ENCODE assay signal across 30 cellular contexts in the genomic region with DNA sequence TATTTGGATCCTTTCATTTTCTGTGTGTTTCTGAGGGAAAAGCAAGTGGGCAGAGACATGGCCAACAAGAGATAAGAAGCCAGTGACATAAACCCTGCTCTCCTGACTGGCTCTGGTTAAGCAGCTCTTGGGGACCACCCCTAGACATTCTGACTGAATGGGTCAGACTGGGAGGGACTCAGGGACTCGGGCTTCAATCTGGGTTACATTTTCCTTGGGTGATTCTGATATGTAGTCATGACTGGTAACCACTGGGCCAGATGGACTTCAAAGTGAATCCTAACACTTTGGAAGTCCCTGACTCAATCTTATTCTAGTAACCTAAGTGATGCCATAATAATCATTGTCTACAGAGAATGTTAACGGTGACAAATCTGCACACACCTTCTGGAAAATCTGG.
"Had no signal": no experiment of that assay in that cellular context is flagged by ENCODE, and none has a peak within 500 bp of the region (broad histone marks: within the 10 kb centered on the region; RNA-seq: fewer than 3 reads in every experiment).

No MANE protein-coding gene starts in this region.

- H3K36me3 Mint-ChIP-seq: natural killer cell treated with Interleukin-12 subunit alpha and Interleukin-12 subunit beta and Interleukin-15 and Interleukin-18, amount 100 ng/mL, for 72 hours had no signal

- ATAC-seq: activated naive CD8-positive, alpha-beta T cell treated with anti-CD3 and anti-CD28 coated beads, Interleukin-2, amount 50 U/mL, for 24 hours; activated T-cell treated with anti-CD3 and anti-CD28 coated beads, Interleukin-2, amount 50 U/mL, for 4 hours; mucosa of descending colon; natural killer cell treated with Interleukin-12 subunit alpha and Interleukin-12 subunit beta and Interleukin-15 and Interleukin-18, amount 100 ng/mL, for 72 hours; right cardiac atrium; stimulated activated effector memory CD8-positive, alpha-beta T cell treated with anti-CD3 and anti-CD28 coated beads, Interleukin-12 subunit alpha, Interleukin-12 subunit beta, amount 100 ng/mL, for 72 hours had no signal

- H3K9me3 ChIP-seq: breast epithelium, left ventricle myocardium inferior, mucosa of descending colon, thoracic aorta had no signal

- H3K9me3 Mint-ChIP-seq: activated CD4-positive, alpha-beta memory T cell treated with anti-CD3 and anti-CD28 coated beads, Interleukin-2, amount 10 ng/mL, durations not matched to agents 7 days and 5 days; activated CD4-positive, alpha-beta T cell treated with anti-CD3 and anti-CD28 coated beads, Interleukin-2, amount 10 ng/mL, durations not matched to agents 7 days and 5 days; activated naive CD4-positive, alpha-beta T cell treated with anti-CD3 and anti-CD28 coated beads, Interleukin-2, amount 50 U/mL, for 24 hours; activated naive CD8-positive, alpha-beta T cell treated with anti-CD3 and anti-CD28 coated beads, Interleukin-2, amount 50 U/mL, for 24 hours; activated T-cell treated with anti-CD3 and anti-CD28 coated beads, Interleukin-2, amount 50 U/mL, for 4 hours; activated T-helper 2 cell treated with anti-CD3 and anti-CD28 coated beads, Interferon-gamma antibody, Interleukin-2, Interleukin-4, amounts not matched to agents 10 μg/mL and 5 μg/mL and 100 μg/mL, durations not matched to agents 14 hours and 24 hours and 36 hours; natural killer cell treated with Interleukin-12 subunit alpha and Interleukin-12 subunit beta and Interleukin-15 and Interleukin-18, amount 100 ng/mL, for 72 hours; stimulated activated effector memory CD8-positive, alpha-beta T cell treated with anti-CD3 and anti-CD28 coated beads, Interleukin-12 subunit alpha, Interleukin-12 subunit beta, amount 100 ng/mL, for 72 hours; stimulated activated naive CD8-positive, alpha-beta T cell treated with anti-CD3 and anti-CD28 coated beads, Interleukin-15, Interleukin-2, amounts not matched to agents 100 ng/mL and 50 ng/mL, for 24 hours had no signal

- H3K4me3 Mint-ChIP-seq: activated CD4-positive, alpha-beta memory T cell treated with anti-CD3 and anti-CD28 coated beads, Interleukin-2, amount 10 ng/mL, durations not matched to agents 7 days and 5 days; activated CD4-positive, alpha-beta T cell treated with anti-CD3 and anti-CD28 coated beads, Interleukin-2, amount 10 ng/mL, durations not matched to agents 7 days and 5 days; activated naive CD4-positive, alpha-beta T cell treated with anti-CD3 and anti-CD28 coated beads, Interleukin-2, amount 50 U/mL, for 24 hours; activated naive CD8-positive, alpha-beta T cell treated with anti-CD3 and anti-CD28 coated beads, Interleukin-2, amount 50 U/mL, for 24 hours; activated T-cell treated with anti-CD3 and anti-CD28 coated beads, Interleukin-2, amount 50 U/mL, for 4 hours; natural killer cell treated with Interleukin-12 subunit alpha and Interleukin-12 subunit beta and Interleukin-15 and Interleukin-18, amount 100 ng/mL, for 72 hours; stimulated activated effector memory CD8-positive, alpha-beta T cell treated with anti-CD3 and anti-CD28 coated beads, Interleukin-12 subunit alpha, Interleukin-12 subunit beta, amount 100 ng/mL, for 72 hours; stimulated activated naive CD8-positive, alpha-beta T cell treated with anti-CD3 and anti-CD28 coated beads, Interleukin-15, Interleukin-2, amounts not matched to agents 100 ng/mL and 50 ng/mL, for 24 hours had no signal

- H3K27ac Mint-ChIP-seq: activated CD4-positive, alpha-beta memory T cell treated with anti-CD3 and anti-CD28 coated beads, Interleukin-2, amount 10 ng/mL, durations not matched to agents 7 days and 5 days; activated naive CD4-positive, alpha-beta T cell treated with anti-CD3 and anti-CD28 coated beads, Interleukin-2, amount 50 U/mL, for 24 hours; activated naive CD8-positive, alpha-beta T cell treated with anti-CD3 and anti-CD28 coated beads, Interleukin-2, amount 50 U/mL, for 24 hours; activated T-helper 2 cell treated with anti-CD3 and anti-CD28 coated beads, Interferon-gamma antibody, Interleukin-2, Interleukin-4, amounts not matched to agents 10 μg/mL and 5 μg/mL and 100 μg/mL, durations not matched to agents 14 hours and 24 hours and 36 hours; natural killer cell treated with Interleukin-12 subunit alpha and Interleukin-12 subunit beta and Interleukin-15 and Interleukin-18, amount 100 ng/mL, for 72 hours; stimulated activated effector memory CD8-positive, alpha-beta T cell treated with anti-CD3 and anti-CD28 coated beads, Interleukin-12 subunit alpha, Interleukin-12 subunit beta, amount 100 ng/mL, for 72 hours; stimulated activated naive CD8-positive, alpha-beta T cell treated with anti-CD3 and anti-CD28 coated beads, Interleukin-15, Interleukin-2, amounts not matched to agents 100 ng/mL and 50 ng/mL, for 24 hours had no signal

- H3K27me3 Mint-ChIP-seq: activated naive CD4-positive, alpha-beta T cell treated with anti-CD3 and anti-CD28 coated beads, Interleukin-2, amount 50 U/mL, for 24 hours; activated naive CD8-positive, alpha-beta T cell treated with anti-CD3 and anti-CD28 coated beads, Interleukin-2, amount 50 U/mL, for 24 hours; natural killer cell treated with Interleukin-12 subunit alpha and Interleukin-12 subunit beta and Interleukin-15 and Interleukin-18, amount 100 ng/mL, for 72 hours had no signal

- FAIRE-seq: endothelial cell of umbilical vein, frontal cortex, TTC549, urothelium cell line had no signal

- H3K27ac ChIP-seq: breast epithelium, left ventricle myocardium inferior, thoracic aorta had no signal

- H3K4me1 ChIP-seq: breast epithelium, left ventricle myocardium inferior had no signal

- H3K4me3 ChIP-seq: breast epithelium, left ventricle myocardium inferior, lung, mucosa of descending colon, thoracic aorta had no signal

- H3K4me1 Mint-ChIP-seq: activated CD4-positive, alpha-beta memory T cell treated with anti-CD3 and anti-CD28 coated beads, Interleukin-2, amount 10 ng/mL, durations not matched to agents 7 days and 5 days; activated CD4-positive, alpha-beta T cell treated with anti-CD3 and anti-CD28 coated beads, Interleukin-2, amount 10 ng/mL, durations not matched to agents 7 days and 5 days; activated naive CD4-positive, alpha-beta T cell treated with anti-CD3 and anti-CD28 coated beads, Interleukin-2, amount 50 U/mL, for 24 hours; stimulated activated effector memory CD8-positive, alpha-beta T cell treated with anti-CD3 and anti-CD28 coated beads, Interleukin-12 subunit alpha, Interleukin-12 subunit beta, amount 100 ng/mL, for 72 hours had no signal

- H3K27me3 ChIP-seq: breast epithelium had no signal

- DNase-seq: activated CD4-positive, alpha-beta memory T cell treated with anti-CD3 and anti-CD28 coated beads, Interleukin-2, amount 10 ng/mL, durations not matched to agents 7 days and 5 days; activated CD4-positive, alpha-beta T cell treated with anti-CD3 and anti-CD28 coated beads for 1 hour; activated CD4-positive, alpha-beta T cell treated with anti-CD3 and anti-CD28 coated beads, Interleukin-2, amount 10 ng/mL, durations not matched to agents 7 days and 5 days; activated CD8-positive, alpha-beta memory T cell treated with anti-CD3 and anti-CD28 coated beads, Interleukin-2, amount 50 U/mL, for 48 hours; activated naive CD8-positive, alpha-beta T cell treated with anti-CD3 and anti-CD28 coated beads, Interleukin-2, amount 50 U/mL, for 24 hours; activated T-cell treated with anti-CD3 and anti-CD28 coated beads, Interleukin-2, amount 50 U/mL, for 4 hours; amygdala; central memory CD4-positive, alpha-beta T cell; kidney glomerular epithelial cell; left ventricle myocardium inferior; mesendoderm; mucosa of descending colon; posterior cingulate gyrus; right cardiac atrium; stimulated activated CD4-positive, alpha-beta T cell treated with anti-CD3 and anti-CD28 coated beads, Interleukin-12 subunit alpha, Interleukin-12 subunit beta, amount 100 ng/mL, for 4 hours; stimulated activated CD4-positive, alpha-beta T cell treated with anti-CD3 and anti-CD28 coated beads, Interleukin-4, amount 100 ng/mL, for 24 hours; T-helper 9 cell; trophoblast cell had no signal

- H3K36me3 ChIP-seq: breast epithelium, thoracic aorta had no signal
